Comparison of ENCODE assay signal across 12 cellular contexts in the genomic region with DNA sequence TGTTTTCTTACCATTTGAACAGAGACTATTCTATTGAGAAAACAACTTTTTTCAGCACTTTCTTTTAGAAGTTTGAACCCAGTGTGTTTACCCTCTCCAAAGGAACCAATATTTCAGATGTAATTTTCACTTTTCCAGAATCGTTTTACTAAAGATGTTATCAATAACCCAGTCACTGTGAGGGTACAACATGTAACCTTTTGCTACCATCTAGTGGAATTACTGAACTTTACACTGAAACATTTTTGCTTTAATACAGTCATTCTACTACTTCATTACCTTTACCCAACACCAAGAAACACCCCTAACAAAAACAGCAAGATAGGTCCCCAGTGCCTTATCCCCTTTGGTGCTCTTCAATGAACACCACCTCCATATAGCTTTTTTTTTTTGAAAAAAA.
DNase-seq lines count a peak whose midpoint lies in the region; ATAC-seq and TF ChIP-seq lines count a peak whose summit lies in the region.
"Had no signal": no experiment of that assay in that cellular context is flagged by ENCODE, and none has a peak within 500 bp of the region (broad histone marks: within the 10 kb centered on the region; RNA-seq: fewer than 3 reads in every experiment).

No MANE protein-coding gene starts in this region.

- no peak for DNase-seq in DND-41
- peak; percentile 3 for DNase-seq in iris pigment epithelial cell (ENCODE audit: low read depth)
- DNase-seq in islet precursor cell, result no peak
- DNase-seq: activated gamma-delta T cell; effector memory CD8-positive, alpha-beta T cell; kidney glomerular epithelial cell; ovary had no signal

- no peaks in the 10 kb centered on the region for H3K4me1 ChIP-seq in DND-41 (ENCODE audit: insufficient read depth, low read length)

- ATAC-seq in DND-41 (ENCODE audit: insufficient read depth, low read depth) (no peak), HG02870 (IDR thresholded peaks at IDR 0.05; ENCODE audit: unreplicated experiment) (peak; percentile 52), SK-N-SH treated with all-trans-retinoic acid at 6 μM for 48 hours (0 out of 3 replicates have a peak, but pooled peaks have one; percentile 30), GM18505 (IDR thresholded peaks at IDR 0.05; ENCODE audit: unreplicated experiment) (no peak), HG03521 (IDR thresholded peaks at IDR 0.05; ENCODE audit: unreplicated experiment) (no peak), HG02840 (IDR thresholded peaks at IDR 0.05; ENCODE audit: low FRiP score, unreplicated experiment) (no peak)
- ATAC-seq: effector memory CD8-positive, alpha-beta T cell had no signal

- H3K27me3 ChIP-seq in DND-41 (ENCODE audit: insufficient read depth, low read length, poor library complexity), result no peaks in the 10 kb centered on the region
- H3K27me3 ChIP-seq: ovary had no signal

- H2AFZ ChIP-seq in DND-41 (ENCODE audit: low read depth, low read length), result no peak overlapping the region

- no peak overlapping the region for H3K27ac ChIP-seq in DND-41 (ENCODE audit: low read length)
- H3K27ac ChIP-seq: ovary had no signal

- H3K4me2 ChIP-seq in DND-41 (ENCODE audit: insufficient read depth, low read length), result no peak overlapping the region

- peak; percentile 9 for TF ChIP-seq CTCF in DND-41 (IDR thresholded peaks at IDR 0.05; ENCODE audit: borderline replicate concordance, extremely low read depth, low read length, poor library complexity, severe bottlenecking)

- H4K20me1 ChIP-seq in DND-41 (ENCODE audit: insufficient read depth, low read length), result no peaks in the 10 kb centered on the region

- H3K9me3 ChIP-seq in DND-41 (ENCODE audit: insufficient read depth, low read length, severe bottlenecking), result no peaks in the 10 kb centered on the region
- H3K9me3 ChIP-seq: ovary had no signal

- H3K36me3 ChIP-seq in DND-41 (ENCODE audit: insufficient read depth, low read length), result no peaks in the 10 kb centered on the region
- H3K36me3 ChIP-seq: ovary had no signal

- TF ChIP-seq POLR2A in GM18505 (IDR thresholded peaks at IDR 0.05; ENCODE audit: borderline replicate concordance, extremely low read depth, insufficient read depth, insufficient read length), result no peak

- H3K4me3 ChIP-seq in DND-41 (ENCODE audit: low read depth in 1 of 2, low read length in 2 of 2), result no peak overlapping the region
- H3K4me3 ChIP-seq: ovary had no signal

- no peaks in the 10 kb centered on the region for H3K79me2 ChIP-seq in DND-41 (ENCODE audit: insufficient read depth, low read length)

- no peak overlapping the region for H3K9ac ChIP-seq in DND-41 (ENCODE audit: low read depth, low read length)

TF ChIP-seq in SK-N-SH treated with all-trans-retinoic acid at 6 μM for 48 hours, 23 proteins besides CTCF, POLR2A, EP300 and RAD21:
- TF ChIP-seq, protein P1, sequence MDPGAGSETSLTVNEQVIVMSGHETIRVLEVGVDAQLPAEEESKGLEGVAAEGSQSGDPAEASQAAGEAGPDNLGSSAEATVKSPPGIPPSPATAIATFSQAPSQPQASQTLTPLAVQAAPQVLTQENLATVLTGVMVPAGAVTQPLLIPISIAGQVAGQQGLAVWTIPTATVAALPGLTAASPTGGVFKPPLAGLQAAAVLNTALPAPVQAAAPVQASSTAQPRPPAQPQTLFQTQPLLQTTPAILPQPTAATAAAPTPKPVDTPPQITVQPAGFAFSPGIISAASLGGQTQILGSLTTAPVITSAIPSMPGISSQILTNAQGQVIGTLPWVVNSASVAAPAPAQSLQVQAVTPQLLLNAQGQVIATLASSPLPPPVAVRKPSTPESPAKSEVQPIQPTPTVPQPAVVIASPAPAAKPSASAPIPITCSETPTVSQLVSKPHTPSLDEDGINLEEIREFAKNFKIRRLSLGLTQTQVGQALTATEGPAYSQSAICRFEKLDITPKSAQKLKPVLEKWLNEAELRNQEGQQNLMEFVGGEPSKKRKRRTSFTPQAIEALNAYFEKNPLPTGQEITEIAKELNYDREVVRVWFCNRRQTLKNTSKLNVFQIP (CRISPR knock-in tag; IDR thresholded peaks at IDR 0.05; ENCODE audit: borderline replicate concordance, low read depth), result no peak
- TF ChIP-seq OSR1 (CRISPR knock-in tag; IDR thresholded peaks at IDR 0.05) (no peak), ISL1 (CRISPR knock-in tag; IDR thresholded peaks at IDR 0.05) (no peak), CSDC2 (CRISPR knock-in tag; IDR thresholded peaks at IDR 0.05) (no peak), TOX (CRISPR knock-in tag; IDR thresholded peaks at IDR 0.05; ENCODE audit: borderline replicate concordance) (no peak), ZC3H10 (CRISPR knock-in tag; IDR thresholded peaks at IDR 0.05) (no peak), SNAI2 (CRISPR knock-in tag; IDR thresholded peaks at IDR 0.05) (no peak), BACH2 (CRISPR knock-in tag; IDR thresholded peaks at IDR 0.05; ENCODE audit: borderline replicate concordance) (no peak), ARNTL (CRISPR knock-in tag; IDR thresholded peaks at IDR 0.05; ENCODE audit: borderline replicate concordance, low read depth) (no peak)
- TF ChIP-seq, protein P2, sequence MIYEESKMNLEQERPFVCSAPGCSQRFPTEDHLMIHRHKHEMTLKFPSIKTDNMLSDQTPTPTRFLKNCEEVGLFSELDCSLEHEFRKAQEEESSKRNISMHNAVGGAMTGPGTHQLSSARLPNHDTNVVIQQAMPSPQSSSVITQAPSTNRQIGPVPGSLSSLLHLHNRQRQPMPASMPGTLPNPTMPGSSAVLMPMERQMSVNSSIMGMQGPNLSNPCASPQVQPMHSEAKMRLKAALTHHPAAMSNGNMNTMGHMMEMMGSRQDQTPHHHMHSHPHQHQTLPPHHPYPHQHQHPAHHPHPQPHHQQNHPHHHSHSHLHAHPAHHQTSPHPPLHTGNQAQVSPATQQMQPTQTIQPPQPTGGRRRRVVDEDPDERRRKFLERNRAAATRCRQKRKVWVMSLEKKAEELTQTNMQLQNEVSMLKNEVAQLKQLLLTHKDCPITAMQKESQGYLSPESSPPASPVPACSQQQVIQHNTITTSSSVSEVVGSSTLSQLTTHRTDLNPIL (CRISPR knock-in tag; IDR thresholded peaks at IDR 0.05; ENCODE audit: low read depth), result no peak

Comparison
In these comparisons a context has a peak if more than half of its experiments do, and no peak if none do; other contexts are left out.
1. ATAC-seq: peak in HG02870 (single experiment) and SK-N-SH treated with all-trans-retinoic acid at 6 μM for 48 hours (single experiment); none in DND-41 (single experiment), GM18505 (single experiment), HG03521 (single experiment) and HG02840 (single experiment).